18 cellular contexts compared by ENCODE assay signal in genomic region chrX:54865208-54865607, GRCh38. TPM values are rescaled to one million over a fixed set of nuclear protein-coding genes. Genes with fewer than 3 reads are reported as not detected.
A peak's percentile ranks its signal among the peaks of the same experiment; 100 is the strongest.
DNase-seq lines count a peak whose midpoint lies in the region; FAIRE-seq and TF ChIP-seq lines count a peak whose summit lies in the region.
"Had no signal": no experiment of that assay in that cellular context is flagged by ENCODE, and none has a peak within 500 bp of the region (broad histone marks: within the 10 kb centered on the region; RNA-seq: fewer than 3 reads in every experiment).

No MANE protein-coding gene starts in this region.

- H3K27me3 ChIP-seq in astrocyte (ENCODE audit: insufficient read depth, low read length) (no peaks in the 10 kb centered on the region), BE2C (no peaks in the 10 kb centered on the region)
- H3K27me3 ChIP-seq: SJSA1 had no signal

- no peaks in the 10 kb centered on the region for H3K9me3 ChIP-seq in astrocyte (ENCODE audit: insufficient read depth, low read depth, low read length)
- H3K9me3 ChIP-seq in BE2C: no peaks in the 10 kb centered on the region
- H3K9me3 ChIP-seq: SJSA1 had no signal

- H3K4me2 ChIP-seq in astrocyte (ENCODE audit: low read length): no peak overlapping the region

- no peak overlapping the region for H3K27ac Mint-ChIP-seq in astrocyte (ENCODE audit: unreplicated experiment)

- H3K4me3 Mint-ChIP-seq in astrocyte (ENCODE audit: unreplicated experiment): no peak overlapping the region

- H3K9me3 Mint-ChIP-seq in astrocyte (ENCODE audit: unreplicated experiment): peaks cover 6% of the 10 kb centered on the region

- H3K27me3 Mint-ChIP-seq in astrocyte (ENCODE audit: low read depth, unreplicated experiment): peaks cover 2% of the 10 kb centered on the region

- no peaks in the 10 kb centered on the region for H3K4me1 Mint-ChIP-seq in astrocyte (ENCODE audit: low read depth, unreplicated experiment)

- H3K9ac ChIP-seq in astrocyte (ENCODE audit: low read length): no peak overlapping the region
- H3K9ac ChIP-seq: BLaER1 treated with 17β-estradiol and CSF1 and Interleukin-3, amounts not matched to agents 10 nM and 100 nM; GM23248 had no signal

- H3K4me3 ChIP-seq in astrocyte (ENCODE audit: insufficient read depth, low read depth, low read length): no peak overlapping the region
- H3K4me3 ChIP-seq in BE2C (ENCODE audit: low read depth, low read length): no peak overlapping the region
- H3K4me3 ChIP-seq: BLaER1 treated with 17β-estradiol and CSF1 and Interleukin-3, amounts not matched to agents 10 nM and 100 nM; GM23248; SJSA1 had no signal

- H3K79me2 ChIP-seq in astrocyte (ENCODE audit: insufficient read depth, low read length): no peaks in the 10 kb centered on the region

- H3K4me1 ChIP-seq in astrocyte (ENCODE audit: insufficient read depth, low read length) (no peaks in the 10 kb centered on the region), BE2C (no peaks in the 10 kb centered on the region)
- H3K4me1 ChIP-seq: SJSA1 had no signal

- TF ChIP-seq CTCF in astrocyte (IDR thresholded peaks at IDR 0.05; ENCODE audit: insufficient read depth, low read depth, low read length) (no peak), BE2C (IDR thresholded peaks at IDR 0.05; ENCODE audit: low read depth, low read length) (no peak)

- no peak overlapping the region for H2AFZ ChIP-seq in astrocyte (ENCODE audit: low read depth, low read length)
- H2AFZ ChIP-seq: GM23248 had no signal

- no peaks in the 10 kb centered on the region for H3K36me3 Mint-ChIP-seq in astrocyte (ENCODE audit: low read depth, unreplicated experiment)

- H3K36me3 ChIP-seq in astrocyte (ENCODE audit: insufficient read depth, low read length) (no peaks in the 10 kb centered on the region), BE2C (no peaks in the 10 kb centered on the region)
- H3K36me3 ChIP-seq: BLaER1 treated with 17β-estradiol and CSF1 and Interleukin-3, amounts not matched to agents 10 nM and 100 nM; SJSA1 had no signal

- no peak overlapping the region for H3K27ac ChIP-seq in astrocyte (ENCODE audit: low read depth, low read length)
- H3K27ac ChIP-seq: BLaER1 treated with 17β-estradiol and CSF1 and Interleukin-3, amounts not matched to agents 10 nM and 100 nM; GM23248; SJSA1 had no signal

- FAIRE-seq in GM19239 (lab: Jason Lieb, UNC) (peak; percentile 35), astrocyte (lab: Jason Lieb, UNC) (peak; percentile 98)

- DNase-seq in NCI-H1417 (lab: John Stamatoyannopoulos, UW) (peak in 2 of 3 experiments; percentile 6 to 19), NCI-H1417 treated with DMSO at 0.1 percent for 48 hours (lab: John Stamatoyannopoulos, UW) (no peak), GM19239 (ENCODE audit: insufficient read length, low spot score) (no peak), NCI-H2171 treated with DMSO at 0.1 percent for 48 hours (lab: John Stamatoyannopoulos, UW) (peak; percentile 56), astrocyte (ENCODE audit: low read depth) (no peak), BE2C (no peak), NCI-H1105 treated with DMSO at 0.1 percent for 48 hours (lab: John Stamatoyannopoulos, UW) (no peak)
- no peak for DNase-seq in activated CD8-positive, alpha-beta memory T cell treated with anti-CD3 and anti-CD28 coated beads, Interleukin-2, amount 50 U/mL, for 48 hours
- DNase-seq: 8988T, DMS153, GM23248, HCEC 1CT, NCI-H1694, NCI-H510A, PC-3, SW 1271 had no signal

- H4K20me1 ChIP-seq in astrocyte (ENCODE audit: insufficient read depth, low read length): no peaks in the 10 kb centered on the region
- H4K20me1 ChIP-seq: BLaER1 treated with 17β-estradiol and CSF1 and Interleukin-3, amounts not matched to agents 10 nM and 100 nM had no signal

RNA-seq across cellular contexts. Expression of gene TRO, which starts 55.4 kb away (rescaled TPM):
- 83.9 and 86.6 TPM in 2 replicates for total RNA-seq in astrocyte
- polyA plus RNA-seq in BE2C (2012; ENCODE audit: insufficient read depth, insufficient read length, low read depth): 10.6 TPM
- total RNA-seq: PC-3 had no signal

RNA-seq across cellular contexts. Expression of gene MAGED2, which starts 57.7 kb away (rescaled TPM):
- total RNA-seq in astrocyte: 498 and 502 TPM in 2 replicates
- polyA plus RNA-seq in BE2C (2012; ENCODE audit: insufficient read depth, insufficient read length, low read depth): 86.7 TPM

Comparison
In these comparisons a context has a peak if more than half of its experiments do, and no peak if none do; other contexts are left out.
1. DNase-seq: peak in NCI-H1417 (2 of 3) and NCI-H2171 treated with DMSO at 0.1 percent for 48 hours (single experiment); none in NCI-H1417 treated with DMSO at 0.1 percent for 48 hours (single experiment), GM19239 (single experiment), astrocyte (single experiment), BE2C (single experiment), activated CD8-positive, alpha-beta memory T cell treated with anti-CD3 and anti-CD28 coated beads, Interleukin-2, amount 50 U/mL, for 48 hours (single experiment) and NCI-H1105 treated with DMSO at 0.1 percent for 48 hours (single experiment).